11 cellular contexts compared by ENCODE assay signal in genomic region chr18:6731197-6731596, GRCh38. TPM values are rescaled to one million over a fixed set of nuclear protein-coding genes. Genes with fewer than 3 reads are reported as not detected.
DNase-seq lines count a peak whose midpoint lies in the region; ATAC-seq and TF ChIP-seq lines count a peak whose summit lies in the region.
"Had no signal": no experiment of that assay in that cellular context is flagged by ENCODE, and none has a peak within 500 bp of the region (broad histone marks: within the 10 kb centered on the region; RNA-seq: fewer than 3 reads in every experiment).

No MANE protein-coding gene starts in this region.

- H3K27ac Mint-ChIP-seq in activated naive CD4-positive, alpha-beta T cell treated with anti-CD3 and anti-CD28 coated beads, Interleukin-2, amount 50 U/mL, for 72 hours: no peak overlapping the region
- H3K27ac Mint-ChIP-seq: activated T-helper 2 cell treated with anti-CD3 and anti-CD28 coated beads, Interferon-gamma antibody, Interleukin-2, Interleukin-4, amounts not matched to agents 10 μg/mL and 5 μg/mL and 100 μg/mL, durations not matched to agents 14 hours and 24 hours and 36 hours had no signal

- POLR2A ChIA-PET in BJ (lab: Charles Lee): interaction anchor here (0.6 kb wide), 1 partner anchor 36 kb away, joined by 3 read pairs; no protein-coding TSS in a partner anchor

- no peak overlapping the region for H2AFZ ChIP-seq in neural cell (ENCODE audit: low read depth, low read length)

- peak overlapping the region; percentile 73 for H3K9ac ChIP-seq in neural cell (ENCODE audit: low read length)

- H3K27me3 ChIP-seq in BJ (ENCODE audit: control insufficient read depth, insufficient read depth, low read length) (no peaks in the 10 kb centered on the region), MG63 (no peaks in the 10 kb centered on the region), neural cell (ENCODE audit: insufficient read depth, low read depth, low read length) (no peaks in the 10 kb centered on the region)

- peaks cover 0 to 6% of the 10 kb centered on the region in 2 donors for H3K9me3 Mint-ChIP-seq in activated naive CD4-positive, alpha-beta T cell treated with anti-CD3 and anti-CD28 coated beads, Interleukin-2, amount 50 U/mL, for 72 hours
- H3K9me3 Mint-ChIP-seq: activated T-helper 2 cell treated with anti-CD3 and anti-CD28 coated beads, Interferon-gamma antibody, Interleukin-2, Interleukin-4, amounts not matched to agents 10 μg/mL and 5 μg/mL and 100 μg/mL, durations not matched to agents 14 hours and 24 hours and 36 hours had no signal

- DNase-seq in BJ (ENCODE audit: low read depth): peak; percentile 63
- peak; percentile 88 for DNase-seq in MG63
- DNase-seq in choroid plexus epithelial cell (ENCODE audit: low read depth): peak; percentile 86
- no peak for DNase-seq in activated naive CD4-positive, alpha-beta T cell treated with anti-CD3 and anti-CD28 coated beads, Interleukin-2, amount 50 U/mL, for 72 hours (ENCODE audit: low spot score in 2 of 2)
- DNase-seq: DND-41, NCI-H1417 treated with DMSO at 0.1 percent for 48 hours had no signal

- peak overlapping the region; percentile 77 for H3K4me3 ChIP-seq in BJ (ENCODE audit: low read depth, low read length)
- H3K4me3 ChIP-seq in MG63: no peak overlapping the region
- H3K4me3 ChIP-seq in choroid plexus epithelial cell (ENCODE audit: low read depth, low read length): peak overlapping the region; percentile 21
- peak overlapping the region; percentile 71 for H3K4me3 ChIP-seq in neural cell (ENCODE audit: low read length)

- peak overlapping the region; percentile 68 for H3K4me2 ChIP-seq in neural cell (ENCODE audit: low read length)

- TF ChIP-seq CTCF in BJ (IDR thresholded peaks at IDR 0.05; ENCODE audit: insufficient read depth, low read depth, low read length) (no peak), choroid plexus epithelial cell (conservative IDR thresholded peaks at IDR 0.05; ENCODE audit: low read depth, low read length) (no peak), neural cell (IDR thresholded peaks at IDR 0.05; ENCODE audit: poor library complexity, severe bottlenecking) (no peak)

- peaks cover 4% of the 10 kb centered on the region for H3F3A ChIP-seq in neural cell (ENCODE audit: insufficient read depth, low read length, poor library complexity, severe bottlenecking)

- peak overlapping the region; percentile 1 for H3K27ac ChIP-seq in neural cell (ENCODE audit: low read length)

- H3K36me3 ChIP-seq in BJ (ENCODE audit: control insufficient read depth, insufficient read depth, low read length): no peaks in the 10 kb centered on the region
- no peaks in the 10 kb centered on the region for H3K36me3 ChIP-seq in MG63
- no peaks in the 10 kb centered on the region for H3K36me3 ChIP-seq in neural cell (ENCODE audit: insufficient read depth, low read length)

- ATAC-seq in HG03378 (IDR thresholded peaks at IDR 0.05; ENCODE audit: unreplicated experiment) (no peak), GM18868 (IDR thresholded peaks at IDR 0.05; ENCODE audit: unreplicated experiment) (no peak), GM18498 (IDR thresholded peaks at IDR 0.05; ENCODE audit: unreplicated experiment) (no peak)
- no peak for ATAC-seq in activated naive CD4-positive, alpha-beta T cell treated with anti-CD3 and anti-CD28 coated beads, Interleukin-2, amount 50 U/mL, for 72 hours

- TF ChIP-seq EP300 in neural cell (conservative IDR thresholded peaks at IDR 0.05; ENCODE audit: poor library complexity, severe bottlenecking): no peak

- peaks cover 0 to 5% of the 10 kb centered on the region in 2 donors for H3K36me3 Mint-ChIP-seq in activated naive CD4-positive, alpha-beta T cell treated with anti-CD3 and anti-CD28 coated beads, Interleukin-2, amount 50 U/mL, for 72 hours

- TF ChIP-seq RAD21 in neural cell (conservative IDR thresholded peaks at IDR 0.05): no peak

- CTCF ChIA-PET in BJ (lab: Yijun Ruan, JAX): interaction anchor here (0.8 to 4.2 kb wide), 4 partner anchors 10 to 188 kb away, joined by 3 to 14 read pairs (median 3); no protein-coding TSS in a partner anchor

- H3K79me2 ChIP-seq in neural cell (replicated peaks; ENCODE audit: insufficient read depth, low read length): peaks cover 4% of the 10 kb centered on the region

- no peaks in the 10 kb centered on the region for H3K9me2 ChIP-seq in neural cell (ENCODE audit: insufficient read depth, low read length)

- no peaks in the 10 kb centered on the region for H4K20me1 ChIP-seq in neural cell (ENCODE audit: insufficient read depth)

- no peaks in the 10 kb centered on the region for H3K9me3 ChIP-seq in MG63
- no peaks in the 10 kb centered on the region for H3K9me3 ChIP-seq in neural cell (ENCODE audit: low read length)

TF ChIP-seq in neural cell, 6 proteins besides CTCF, POLR2A, EP300 and RAD21:
- TF ChIP-seq REST (IDR thresholded peaks at IDR 0.05; ENCODE audit: borderline replicate concordance) (peak; percentile 32), POLR2AphosphoS5 (IDR thresholded peaks at IDR 0.05) (no peak)
TF ChIP-seq in neural cell: peak in this region for 1.

RNA-seq across cellular contexts. Expression of gene ARHGAP28, which starts 1.7 kb away (rescaled TPM):
- polyA plus RNA-seq in BJ (2011; rRNA removed) (5.3 and 9.5 TPM in 2 replicates), neural cell (9.8 and 10.3 TPM in 2 replicates)
- 7.9 and 9.6 TPM in 2 replicates for polyA minus RNA-seq in BJ (2011; rRNA and poly(A)+ RNA removed)
- total RNA-seq in MG63 (2014; rRNA removed; shearing (Covaris generic); ENCODE audit: low replicate concordance): 0.99 and 1.6 TPM in 2 replicates
- polyA minus RNA-seq in neural cell: 28.7 and 32.3 TPM in 2 replicates
- not detected for total RNA-seq in activated naive CD4-positive, alpha-beta T cell treated with anti-CD3 and anti-CD28 coated beads, Interleukin-2, amount 50 U/mL, for 72 hours
- total RNA-seq: activated T-helper 2 cell treated with anti-CD3 and anti-CD28 coated beads, Interferon-gamma antibody, Interleukin-2, Interleukin-4, amounts not matched to agents 10 μg/mL and 5 μg/mL and 100 μg/mL, durations not matched to agents 14 hours and 24 hours and 36 hours had no signal

Comparison
In these comparisons a context has a peak if more than half of its experiments do, and no peak if none do; other contexts are left out.
1. DNase-seq: peak in BJ (single experiment), MG63 (single experiment) and choroid plexus epithelial cell (single experiment); none in activated naive CD4-positive, alpha-beta T cell treated with anti-CD3 and anti-CD28 coated beads, Interleukin-2, amount 50 U/mL, for 72 hours (0 of 2).